4 cellular contexts compared by ENCODE assay signal in genomic region chrX:114181195-114181594, GRCh38.
TF ChIP-seq lines count a peak whose summit lies in the region.

No MANE protein-coding gene starts in this region.

TF ChIP-seq in A549, 52 proteins besides CTCF, POLR2A, EP300 and RAD21 (continued from another document):
- TF ChIP-seq CHD2 (IDR thresholded peaks at IDR 0.05; ENCODE audit: low read length, partially characterized antibody) (no peak), TP53 (CRISPR knock-in tag; IDR thresholded peaks at IDR 0.05) (no peak), CEBPB (IDR thresholded peaks at IDR 0.05) (no peak)

TF ChIP-seq in SK-N-SH, 30 proteins besides CTCF, POLR2A, EP300 and RAD21 (continued from another document):
- peak; percentile 41; the same call in 1 of the 2 replicates for TF ChIP-seq RCOR1 (IDR thresholded peaks at IDR 0.05; ENCODE audit: low read length)

TF ChIP-seq in K562, 482 proteins besides CTCF, POLR2A, EP300 and RAD21:
- TF ChIP-seq TFE3 (CRISPR knock-in tag; IDR thresholded peaks at IDR 0.05): peak; percentile 51
- no peak for TF ChIP-seq ZNF41 (CRISPR knock-in tag; conservative IDR thresholded peaks at IDR 0.05)

TF ChIP-seq in endothelial cell of umbilical vein, 7 proteins besides CTCF, POLR2A, EP300 and RAD21 (continued from another document):
- no peak for TF ChIP-seq FOS (IDR thresholded peaks at IDR 0.05; ENCODE audit: borderline replicate concordance, insufficient read depth, low read length)
- no peak for TF ChIP-seq MAX (IDR thresholded peaks at IDR 0.05; ENCODE audit: insufficient read depth, insufficient read length)
- TF ChIP-seq JUN (IDR thresholded peaks at IDR 0.05; ENCODE audit: borderline replicate concordance, insufficient read depth, insufficient read length, low read depth): no peak
